8 cellular contexts compared by ENCODE assay signal in the genomic region with DNA sequence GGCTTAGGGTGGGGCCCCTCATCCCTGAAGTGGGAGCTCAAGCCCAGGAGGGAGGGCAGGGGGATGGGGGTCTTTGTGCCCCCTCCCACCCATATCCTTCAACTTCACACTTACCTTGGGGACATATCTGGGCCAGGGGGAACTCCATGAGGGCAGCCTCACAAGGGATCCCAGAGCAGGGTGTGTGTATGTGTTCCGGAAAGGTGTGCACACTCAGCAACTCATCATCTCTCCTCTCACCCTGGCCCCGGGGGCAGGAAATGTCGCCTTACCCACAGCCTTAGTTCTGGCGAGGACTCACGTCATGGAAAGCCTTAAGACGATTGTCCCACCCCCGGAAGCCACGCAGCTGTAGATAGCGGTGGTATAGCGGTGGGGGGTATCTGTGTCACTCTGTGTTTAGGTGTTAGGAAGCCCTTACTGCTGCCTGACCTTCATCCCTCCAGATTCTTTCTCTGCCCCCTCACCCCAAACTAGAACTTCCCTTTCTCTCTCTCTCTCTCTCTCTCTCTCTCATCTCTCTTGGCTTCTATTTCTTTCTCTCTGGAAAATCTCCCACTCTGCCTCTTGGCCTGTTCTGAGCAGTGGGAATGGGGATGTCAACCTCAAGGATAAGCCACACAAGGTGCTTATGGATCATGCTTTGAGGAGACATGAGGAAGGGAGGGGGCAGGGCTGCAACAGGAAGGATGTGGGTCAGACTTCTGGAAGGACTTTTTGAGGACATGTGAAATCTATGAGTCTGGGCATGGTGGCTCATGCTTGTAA. TPM values are rescaled to one million over a fixed set of nuclear protein-coding genes. Genes with fewer than 3 reads are reported as not detected.
DNase-seq lines count a peak whose midpoint lies in the region; ATAC-seq and TF ChIP-seq lines count a peak whose summit lies in the region.

A gene (minus strand): TSS at position 288 of the 768 bp plus-strand sequence. CDS start 140 bp downstream, at position 148.

- H3K36me3 ChIP-seq in prostate gland = no peaks in the 10 kb centered on the region
- H3K36me3 ChIP-seq in vagina = no peaks in the 10 kb centered on the region
- no peaks in the 10 kb centered on the region for H3K36me3 ChIP-seq in tibial nerve

- TF ChIP-seq POLR2A in prostate gland (IDR thresholded peaks at IDR 0.05) = no peak
- peak in 1 of 2 donors; percentile 43 for TF ChIP-seq POLR2A in vagina (IDR thresholded peaks at IDR 0.05)
- TF ChIP-seq POLR2A in tibial nerve (IDR thresholded peaks at IDR 0.05) = no peak

- H3K9me3 ChIP-seq in prostate gland (no peaks in the 10 kb centered on the region), vagina (no peaks in the 10 kb centered on the region), tibial nerve (no peaks in the 10 kb centered on the region)

- peak within 1 kb of the TSS in 1 of 2 donors; percentile 5 for H3K4me3 ChIP-seq in prostate gland
- peak within 1 kb of the TSS; percentile 29 to 32 for H3K4me3 ChIP-seq in vagina
- peak within 1 kb of the TSS in 1 of 4 donors; percentile 22 for H3K4me3 ChIP-seq in tibial nerve
- H3K4me3 ChIP-seq in foreskin fibroblast (ENCODE audit: low read depth in 1 of 2, low read length in 2 of 2) = no peak within 1 kb of the TSS

- 52% methylated on average over 10 of the region's 10 CpGs for WGBS in prostate gland
- WGBS in tibial nerve, 2 donors = 51 to 53% methylated on average over 10 of the region's 10 CpGs

- H3K4me3 Mint-ChIP-seq in dendritic cell treated with granulocyte-macrophage colony-stimulating factor and Interleukin-4, amounts not matched to agents 40 ng/mL and 50 ng/mL, for 4 days = peak within 1 kb of the TSS; percentile 45

- H3K4me1 ChIP-seq in prostate gland (replicated peaks) (peaks cover 5% of the 10 kb centered on the region), vagina (peaks cover 39% of the 10 kb centered on the region), tibial nerve (peaks cover 0 to 22% (median 15%) of the 10 kb centered on the region in 4 donors)

- H3K4me1 Mint-ChIP-seq in dendritic cell treated with granulocyte-macrophage colony-stimulating factor and Interleukin-4, amounts not matched to agents 40 ng/mL and 50 ng/mL, for 4 days (ENCODE audit: low read depth) = peaks cover 48% of the 10 kb centered on the region

- TF ChIP-seq EP300 in tibial nerve (IDR thresholded peaks at IDR 0.05) = peak in 1 of 2 donors; percentile 8

- no peak for TF ChIP-seq CTCF in prostate gland (IDR thresholded peaks at IDR 0.05)
- no peak for TF ChIP-seq CTCF in vagina (IDR thresholded peaks at IDR 0.05)
- TF ChIP-seq CTCF in tibial nerve (IDR thresholded peaks at IDR 0.05) = no peak
- no peak for TF ChIP-seq CTCF in foreskin fibroblast (IDR thresholded peaks at IDR 0.05; ENCODE audit: low read depth, low read length)

- no peaks in the 10 kb centered on the region for H3K27me3 ChIP-seq in prostate gland (replicated peaks; ENCODE audit: insufficient read depth)
- no peaks in the 10 kb centered on the region for H3K27me3 ChIP-seq in vagina
- H3K27me3 ChIP-seq in tibial nerve = no peaks in the 10 kb centered on the region

- no peaks in the 10 kb centered on the region for H3K9me3 Mint-ChIP-seq in dendritic cell treated with granulocyte-macrophage colony-stimulating factor and Interleukin-4, amounts not matched to agents 40 ng/mL and 50 ng/mL, for 4 days

- intact Hi-C loops in dendritic cell treated with granulocyte-macrophage colony-stimulating factor and Interleukin-4, amounts not matched to agents 40 ng/mL and 50 ng/mL, for 4 days (cut with micrococcal nuclease) = no loop called here
- intact Hi-C loops in prostate gland (cut with DNase I) = no loop called here
- intact Hi-C loops in vagina (cut with DNase I) = no loop called here

- H3K27ac ChIP-seq in prostate gland (peak within 1 kb of the TSS; percentile 57 to 61), vagina (peak within 1 kb of the TSS; percentile 80), tibial nerve (peak within 1 kb of the TSS in 2 of 4 donors; percentile 58 to 61)

- peak within 1 kb of the TSS; percentile 69 for H3K27ac Mint-ChIP-seq in dendritic cell treated with granulocyte-macrophage colony-stimulating factor and Interleukin-4, amounts not matched to agents 40 ng/mL and 50 ng/mL, for 4 days

- ATAC-seq in GM19043 (IDR thresholded peaks at IDR 0.05; ENCODE audit: low read depth, unreplicated experiment) = peak; percentile 57

- DNase-seq in HT-29 (ENCODE audit: low spot score) (no peak), prostate gland (ENCODE audit: low spot score) (no peak), vagina (ENCODE audit: extremely low spot score in 2 of 2) (no peak), tibial nerve (ENCODE audit: low spot score in 2 of 2) (no peak), foreskin fibroblast (no peak)
- DNase-seq in activated CD4-positive, alpha-beta T cell treated with anti-CD3 and anti-CD28 coated beads for 24 hours (ENCODE audit: low read depth in 2 of 2) = peak; percentile 86 to 91

- no peaks in the 10 kb centered on the region for H3K36me3 Mint-ChIP-seq in dendritic cell treated with granulocyte-macrophage colony-stimulating factor and Interleukin-4, amounts not matched to agents 40 ng/mL and 50 ng/mL, for 4 days (ENCODE audit: low read depth)

- peaks cover 70% of the 10 kb centered on the region for H3K27me3 Mint-ChIP-seq in dendritic cell treated with granulocyte-macrophage colony-stimulating factor and Interleukin-4, amounts not matched to agents 40 ng/mL and 50 ng/mL, for 4 days

RNA-seq across cellular contexts. Expression of the gene that starts here (rescaled TPM):
- 5.4 and 11.3 TPM in 2 replicates for total RNA-seq in HT-29 (2014; rRNA removed; shearing (Covaris generic))
- total RNA-seq in prostate gland (under 1 TPM in 1 of 2 donors, not detected in 1; 0.80 TPM), vagina (4.9 TPM), tibial nerve (1 to 10 TPM in 2 of 4 donors, under 1 TPM in 1, not detected in 1; 0.78 to 7.2 (median 2.9) TPM)

Comparison
In these comparisons a context has a peak if more than half of its experiments do, and no peak if none do; other contexts are left out.
1. DNase-seq: peak in activated CD4-positive, alpha-beta T cell treated with anti-CD3 and anti-CD28 coated beads for 24 hours (2 of 2); none in HT-29 (single experiment), prostate gland (single experiment), vagina (0 of 2), tibial nerve (0 of 2) and foreskin fibroblast (0 of 2).
2. H3K4me3 ChIP-seq: peak in vagina (2 of 2); none in foreskin fibroblast (0 of 2).